In the genomic region with DNA sequence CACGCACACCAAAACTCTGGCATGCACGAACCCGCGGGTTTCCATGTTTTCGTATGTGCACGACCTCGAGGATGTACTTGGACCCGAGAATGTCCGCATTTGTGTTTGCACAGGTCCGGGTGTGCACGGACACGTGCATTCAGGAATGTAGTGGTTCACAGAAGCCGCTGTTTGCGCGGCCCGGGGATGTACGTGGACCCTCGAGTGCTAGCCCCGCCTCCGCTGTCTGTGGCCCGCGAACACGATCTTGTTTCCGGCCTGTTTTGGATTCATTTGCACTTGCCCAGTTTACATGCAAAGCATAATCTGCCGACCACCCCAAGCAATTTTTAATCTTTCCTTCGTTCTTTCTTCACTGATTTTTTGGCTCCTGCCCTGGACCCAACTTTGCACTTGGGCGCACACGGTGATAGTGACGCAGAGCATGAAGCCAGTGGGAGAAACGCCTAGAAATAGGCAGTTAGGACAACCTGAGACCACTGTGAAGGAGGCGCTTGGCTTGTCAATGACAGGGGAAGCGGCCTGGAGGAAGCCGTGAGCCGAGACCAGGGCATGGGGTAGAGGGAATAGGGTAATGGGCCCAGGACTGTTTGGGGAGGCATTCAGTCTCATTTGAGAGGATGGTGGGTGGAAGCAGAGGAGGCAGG, we compare ENCODE assay signal across 8 cellular contexts. TPM values are rescaled to one million over a fixed set of nuclear protein-coding genes. Genes with fewer than 3 reads are reported as not detected.
A peak's percentile ranks its signal among the peaks of the same experiment; 100 is the strongest.
DNase-seq lines count a peak whose midpoint lies in the region; FAIRE-seq and TF ChIP-seq lines count a peak whose summit lies in the region.

No MANE protein-coding gene starts in this region.

- H3K36me3 ChIP-seq in left ventricle myocardium inferior: no peaks in the 10 kb centered on the region
- no peaks in the 10 kb centered on the region for H3K36me3 ChIP-seq in skeletal muscle tissue (ENCODE audit: control insufficient read depth in 3 of 3, insufficient read depth in 3 of 3, low read length in 3 of 3)

- H3K27me3 ChIP-seq in left ventricle myocardium inferior (ENCODE audit: low read depth) (no peaks in the 10 kb centered on the region), skeletal muscle tissue (ENCODE audit: control insufficient read depth in 3 of 3, insufficient read depth in 3 of 3, low read length in 3 of 3) (no peaks in the 10 kb centered on the region)

- H3K4me1 ChIP-seq in left ventricle myocardium inferior (peaks cover 41% of the 10 kb centered on the region), skeletal muscle tissue (ENCODE audit: control insufficient read depth in 3 of 3, insufficient read depth in 3 of 3, low read length in 3 of 3) (peaks cover 17 to 35% (median 29%) of the 10 kb centered on the region in 3 donors)

- H3K27ac ChIP-seq in VCaP (peak overlapping the region; percentile 68), left ventricle myocardium inferior (replicated peaks) (peak overlapping the region; percentile 100), skeletal muscle tissue (ENCODE audit: low read depth, low read length) (peak overlapping the region; percentile 100)

- peak overlapping the region; percentile 52 to 88 (median 69) for H3K9ac ChIP-seq in skeletal muscle tissue (ENCODE audit: low read depth in 1 of 3, low read length in 3 of 3)

- TF ChIP-seq CTCF in VCaP (conservative IDR thresholded peaks at IDR 0.05): no peak
- TF ChIP-seq CTCF in left ventricle myocardium inferior (IDR thresholded peaks at IDR 0.05; ENCODE audit: borderline replicate concordance): no peak

- H3K4me3 ChIP-seq in left ventricle myocardium inferior (peak overlapping the region; percentile 65), skeletal muscle tissue (ENCODE audit: low read length in 3 of 3) (peak overlapping the region; percentile 66 to 90 (median 82))

- FAIRE-seq in GM18507 (lab: Jason Lieb, UNC): peak; percentile 15

- H3K9me3 ChIP-seq in left ventricle myocardium inferior (replicated peaks) (no peaks in the 10 kb centered on the region), skeletal muscle tissue (ENCODE audit: control insufficient read depth in 3 of 3, low read length in 3 of 3) (no peaks in the 10 kb centered on the region)

- DNase-seq in GM18507 (ENCODE audit: extremely low spot score, insufficient read length, low read depth) (no peak), left ventricle myocardium inferior (peak; percentile 34), cerebellar cortex (ENCODE audit: low spot score) (no peak), DMS114 treated with DMSO at 0.1 percent for 48 hours (lab: John Stamatoyannopoulos, UW; ENCODE audit: unreplicated experiment) (no peak), T1000 (lab: John Stamatoyannopoulos, UW) (no peak), middle frontal gyrus (ENCODE audit: extremely low spot score, low spot score) (no peak)

- intact Hi-C loops in left ventricle myocardium inferior (cut with micrococcal nuclease): no loop called here

RNA-seq across cellular contexts. Expression of a gene that starts 45.4 kb away (rescaled TPM):
- total RNA-seq in left ventricle myocardium inferior (209 TPM), skeletal muscle tissue (422 TPM)
